1 cellular context compared by ENCODE assay signal in genomic region chr20:4573564-4574355, GRCh38.
A peak's percentile ranks its signal among the peaks of the same experiment; 100 is the strongest.
TF ChIP-seq lines count a peak whose summit lies in the region.

No MANE protein-coding gene starts in this region.

TF ChIP-seq in A549, 52 proteins besides CTCF, POLR2A, EP300 and RAD21 (continued from another document):
- 0 out of 2 replicates have a peak, but pooled peaks have one; percentile 31 for TF ChIP-seq MYC (IDR thresholded peaks at IDR 0.05; ENCODE audit: borderline replicate concordance, low read length)
- TF ChIP-seq SMC3 (IDR thresholded peaks at IDR 0.05), result peak; percentile 44
- TF ChIP-seq, protein P1, sequence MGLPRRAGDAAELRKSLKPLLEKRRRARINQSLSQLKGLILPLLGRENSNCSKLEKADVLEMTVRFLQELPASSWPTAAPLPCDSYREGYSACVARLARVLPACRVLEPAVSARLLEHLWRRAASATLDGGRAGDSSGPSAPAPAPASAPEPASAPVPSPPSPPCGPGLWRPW (IDR thresholded peaks at IDR 0.05), result no peak
- TF ChIP-seq FOXS1 (CRISPR knock-in tag; IDR thresholded peaks at IDR 0.05), result no peak
- TF ChIP-seq EHF (CRISPR knock-in tag; IDR thresholded peaks at IDR 0.05), result 0 out of 2 replicates have a peak, but pooled peaks have one; percentile 35
- no peak for TF ChIP-seq ESRRA (IDR thresholded peaks at IDR 0.05; ENCODE audit: borderline replicate concordance, low read length)
- TF ChIP-seq NPAS2 (CRISPR knock-in tag; IDR thresholded peaks at IDR 0.05; ENCODE audit: borderline replicate concordance), result no peak
- TF ChIP-seq MAX (IDR thresholded peaks at IDR 0.05), result peak; percentile 70
- TF ChIP-seq, protein P2, sequence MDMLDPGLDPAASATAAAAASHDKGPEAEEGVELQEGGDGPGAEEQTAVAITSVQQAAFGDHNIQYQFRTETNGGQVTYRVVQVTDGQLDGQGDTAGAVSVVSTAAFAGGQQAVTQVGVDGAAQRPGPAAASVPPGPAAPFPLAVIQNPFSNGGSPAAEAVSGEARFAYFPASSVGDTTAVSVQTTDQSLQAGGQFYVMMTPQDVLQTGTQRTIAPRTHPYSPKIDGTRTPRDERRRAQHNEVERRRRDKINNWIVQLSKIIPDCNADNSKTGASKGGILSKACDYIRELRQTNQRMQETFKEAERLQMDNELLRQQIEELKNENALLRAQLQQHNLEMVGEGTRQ (IDR thresholded peaks at IDR 0.05), result peak; percentile 79
- TF ChIP-seq ZNF302 (CRISPR knock-in tag; IDR thresholded peaks at IDR 0.05), result no peak
- TF ChIP-seq FOSB (CRISPR knock-in tag; IDR thresholded peaks at IDR 0.05), result no peak
- peak; percentile 49; the same call in 1 of the 2 replicates for TF ChIP-seq FOSL2 (IDR thresholded peaks at IDR 0.05)
- TF ChIP-seq FOSL2 (CRISPR knock-in tag; IDR thresholded peaks at IDR 0.05), result peak; percentile 87
- no peak for TF ChIP-seq BHLHE40 (IDR thresholded peaks at IDR 0.05; ENCODE audit: low read depth, low read length)
- TF ChIP-seq HOXA7 (CRISPR knock-in tag; IDR thresholded peaks at IDR 0.05), result no peak
- TF ChIP-seq SREBF2 (IDR thresholded peaks at IDR 0.05), result no peak
- no peak for TF ChIP-seq ZFP36 (IDR thresholded peaks at IDR 0.05; ENCODE audit: borderline replicate concordance, partially characterized antibody)
- peak; percentile 75; the same call in 1 of the 2 replicates for TF ChIP-seq HEYL (CRISPR knock-in tag; IDR thresholded peaks at IDR 0.05)
- peak; percentile 99 for TF ChIP-seq MAFK (IDR thresholded peaks at IDR 0.05; ENCODE audit: partially characterized antibody)
- peak; percentile 7 for TF ChIP-seq CHD2 (IDR thresholded peaks at IDR 0.05; ENCODE audit: low read length, partially characterized antibody)
- TF ChIP-seq POLR2AphosphoS2 (conservative IDR thresholded peaks at IDR 0.05; ENCODE audit: low read length), result no peak
- TF ChIP-seq, protein P3, sequence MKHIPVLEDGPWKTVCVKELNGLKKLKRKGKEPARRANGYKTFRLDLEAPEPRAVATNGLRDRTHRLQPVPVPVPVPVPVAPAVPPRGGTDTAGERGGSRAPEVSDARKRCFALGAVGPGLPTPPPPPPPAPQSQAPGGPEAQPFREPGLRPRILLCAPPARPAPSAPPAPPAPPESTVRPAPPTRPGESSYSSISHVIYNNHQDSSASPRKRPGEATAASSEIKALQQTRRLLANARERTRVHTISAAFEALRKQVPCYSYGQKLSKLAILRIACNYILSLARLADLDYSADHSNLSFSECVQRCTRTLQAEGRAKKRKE (CRISPR knock-in tag; IDR thresholded peaks at IDR 0.05; ENCODE audit: low read depth), result peak; percentile 35; the same call in 1 of the 2 replicates
- TF ChIP-seq, protein P4, sequence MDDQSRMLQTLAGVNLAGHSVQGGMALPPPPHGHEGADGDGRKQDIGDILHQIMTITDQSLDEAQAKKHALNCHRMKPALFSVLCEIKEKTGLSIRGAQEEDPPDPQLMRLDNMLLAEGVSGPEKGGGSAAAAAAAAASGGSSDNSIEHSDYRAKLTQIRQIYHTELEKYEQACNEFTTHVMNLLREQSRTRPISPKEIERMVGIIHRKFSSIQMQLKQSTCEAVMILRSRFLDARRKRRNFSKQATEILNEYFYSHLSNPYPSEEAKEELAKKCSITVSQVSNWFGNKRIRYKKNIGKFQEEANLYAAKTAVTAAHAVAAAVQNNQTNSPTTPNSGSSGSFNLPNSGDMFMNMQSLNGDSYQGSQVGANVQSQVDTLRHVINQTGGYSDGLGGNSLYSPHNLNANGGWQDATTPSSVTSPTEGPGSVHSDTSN (IDR thresholded peaks at IDR 0.05), result peak; percentile 72; the same call in 1 of the 2 replicates
- TF ChIP-seq MAZ (IDR thresholded peaks at IDR 0.05; ENCODE audit: borderline replicate concordance, low read depth, low read length), result no peak
- peak; percentile 89 to 95 for TF ChIP-seq JUN (IDR thresholded peaks at IDR 0.05)
- TF ChIP-seq TFCP2L1 (CRISPR knock-in tag; IDR thresholded peaks at IDR 0.05), result no peak
- no peak for TF ChIP-seq RNF2 (IDR thresholded peaks at IDR 0.05; ENCODE audit: borderline replicate concordance, low read depth)
- TF ChIP-seq ZSCAN20 (CRISPR knock-in tag; IDR thresholded peaks at IDR 0.05), result peak; percentile 76; the same call in 1 of the 2 replicates
- TF ChIP-seq, protein P5, sequence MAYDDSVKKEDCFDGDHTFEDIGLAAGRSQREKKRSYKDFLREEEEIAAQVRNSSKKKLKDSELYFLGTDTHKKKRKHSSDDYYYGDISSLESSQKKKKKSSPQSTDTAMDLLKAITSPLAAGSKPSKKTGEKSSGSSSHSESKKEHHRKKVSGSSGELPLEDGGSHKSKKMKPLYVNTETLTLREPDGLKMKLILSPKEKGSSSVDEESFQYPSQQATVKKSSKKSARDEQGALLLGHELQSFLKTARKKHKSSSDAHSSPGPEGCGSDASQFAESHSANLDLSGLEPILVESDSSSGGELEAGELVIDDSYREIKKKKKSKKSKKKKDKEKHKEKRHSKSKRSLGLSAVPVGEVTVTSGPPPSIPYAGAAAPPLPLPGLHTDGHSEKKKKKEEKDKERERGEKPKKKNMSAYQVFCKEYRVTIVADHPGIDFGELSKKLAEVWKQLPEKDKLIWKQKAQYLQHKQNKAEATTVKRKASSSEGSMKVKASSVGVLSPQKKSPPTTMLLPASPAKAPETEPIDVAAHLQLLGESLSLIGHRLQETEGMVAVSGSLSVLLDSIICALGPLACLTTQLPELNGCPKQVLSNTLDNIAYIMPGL (CRISPR knock-in tag; IDR thresholded peaks at IDR 0.05; ENCODE audit: borderline replicate concordance), result no peak
- TF ChIP-seq NFE2L2 (conservative IDR thresholded peaks at IDR 0.05; ENCODE audit: low read length), result peak; percentile 82
- TF ChIP-seq CBX8 (IDR thresholded peaks at IDR 0.05), result no peak
- peak; percentile 45; the same call in 1 of the 3 replicates for TF ChIP-seq BCL3 (IDR thresholded peaks at IDR 0.05)
- TF ChIP-seq, protein P6, sequence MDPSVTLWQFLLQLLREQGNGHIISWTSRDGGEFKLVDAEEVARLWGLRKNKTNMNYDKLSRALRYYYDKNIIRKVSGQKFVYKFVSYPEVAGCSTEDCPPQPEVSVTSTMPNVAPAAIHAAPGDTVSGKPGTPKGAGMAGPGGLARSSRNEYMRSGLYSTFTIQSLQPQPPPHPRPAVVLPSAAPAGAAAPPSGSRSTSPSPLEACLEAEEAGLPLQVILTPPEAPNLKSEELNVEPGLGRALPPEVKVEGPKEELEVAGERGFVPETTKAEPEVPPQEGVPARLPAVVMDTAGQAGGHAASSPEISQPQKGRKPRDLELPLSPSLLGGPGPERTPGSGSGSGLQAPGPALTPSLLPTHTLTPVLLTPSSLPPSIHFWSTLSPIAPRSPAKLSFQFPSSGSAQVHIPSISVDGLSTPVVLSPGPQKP (IDR thresholded peaks at IDR 0.05; ENCODE audit: low read depth, low read length), result no peak
- no peak for TF ChIP-seq RFX5 (IDR thresholded peaks at IDR 0.05)
- no peak for TF ChIP-seq KDM1A (IDR thresholded peaks at IDR 0.05; ENCODE audit: low read depth)
- TF ChIP-seq JUNB (IDR thresholded peaks at IDR 0.05), result peak; percentile 88
- no peak for TF ChIP-seq RARB (CRISPR knock-in tag; IDR thresholded peaks at IDR 0.05)
TF ChIP-seq in A549: peak in this region for 20.
